Comparison of ENCODE assay signal across 17 cellular contexts in the genomic region with DNA sequence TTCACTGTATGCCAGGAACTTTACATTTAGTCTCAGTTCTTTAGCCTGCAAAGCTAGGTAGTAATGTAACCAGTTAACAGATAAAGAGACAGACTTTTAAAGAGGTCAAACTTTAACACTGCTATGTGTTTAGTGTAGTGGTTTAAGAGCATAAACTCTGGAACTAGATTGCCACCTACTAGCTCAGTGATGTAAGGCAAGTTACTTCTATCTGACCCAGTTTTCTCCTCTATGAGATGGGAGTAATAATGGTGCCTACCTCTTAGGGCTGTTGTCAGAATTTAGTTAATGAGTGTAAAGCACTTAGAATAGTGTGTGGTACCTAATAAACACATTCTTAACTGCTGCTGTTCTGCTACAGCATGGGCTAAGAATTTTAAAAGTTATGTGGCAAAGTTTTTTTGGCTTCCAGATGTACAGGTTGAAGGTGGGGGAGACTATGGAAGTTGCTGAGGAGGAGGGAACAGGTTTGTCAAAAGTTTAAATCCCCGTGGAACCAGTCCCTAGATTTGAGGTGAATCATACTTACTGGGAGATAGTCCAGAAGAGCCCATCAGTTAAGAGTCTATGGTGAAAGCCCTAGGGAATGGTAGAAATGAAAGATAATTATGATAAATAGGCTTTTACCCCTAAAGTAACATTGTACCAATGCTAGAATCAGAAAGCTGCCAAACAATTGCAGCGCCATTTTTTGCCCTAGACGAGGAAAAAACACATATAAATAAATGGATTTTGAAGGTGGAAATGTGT. TPM values are rescaled to one million over a fixed set of nuclear protein-coding genes. Genes with fewer than 3 reads are reported as not detected.
DNase-seq lines count a peak whose midpoint lies in the region; ATAC-seq and TF ChIP-seq lines count a peak whose summit lies in the region.
"Had no signal": no experiment of that assay in that cellular context is flagged by ENCODE, and none has a peak within 500 bp of the region (broad histone marks: within the 10 kb centered on the region; RNA-seq: fewer than 3 reads in every experiment).

No MANE protein-coding gene starts in this region.

- peaks cover 12% of the 10 kb centered on the region for H3K36me3 Mint-ChIP-seq in effector memory CD8-positive, alpha-beta T cell (ENCODE audit: insufficient read depth)
- peaks cover 16% of the 10 kb centered on the region for H3K36me3 Mint-ChIP-seq in neural progenitor cell

- H3F3A ChIP-seq in neural progenitor cell (ENCODE audit: low read depth), result peaks cover 10% of the 10 kb centered on the region

- peaks cover 98% of the 10 kb centered on the region for H3K79me2 ChIP-seq in neural progenitor cell (ENCODE audit: low read depth)

- ATAC-seq in effector memory CD8-positive, alpha-beta T cell (replicated peaks), result peak; percentile 61
- ATAC-seq in HG03439 (IDR thresholded peaks at IDR 0.05; ENCODE audit: unreplicated experiment) (no peak), GM21367 (IDR thresholded peaks at IDR 0.05; ENCODE audit: unreplicated experiment) (no peak)
- ATAC-seq: activated CD4-positive, CD25-positive, alpha-beta regulatory T cell treated with anti-CD3 and anti-CD28 coated beads, Interleukin-2, amount 50 U/mL, for 24 hours had no signal

- H3K9ac ChIP-seq in neural progenitor cell, result no peak overlapping the region

- no peaks in the 10 kb centered on the region for H3K9me3 Mint-ChIP-seq in effector memory CD8-positive, alpha-beta T cell
- H3K9me3 Mint-ChIP-seq in neural progenitor cell, result no peaks in the 10 kb centered on the region

- no peaks in the 10 kb centered on the region for H3K27me3 Mint-ChIP-seq in effector memory CD8-positive, alpha-beta T cell
- H3K27me3 Mint-ChIP-seq in neural progenitor cell (ENCODE audit: insufficient read depth, low read depth), result no peaks in the 10 kb centered on the region

- no peak overlapping the region for H3K4me3 Mint-ChIP-seq in effector memory CD8-positive, alpha-beta T cell
- H3K4me3 Mint-ChIP-seq in neural progenitor cell, result no peak overlapping the region

- H3K4me3 ChIP-seq in neural progenitor cell (no peak overlapping the region), SJCRH30 (no peak overlapping the region)
- H3K4me3 ChIP-seq: right lobe of liver, uterus had no signal

- DNase-seq in EH (ENCODE audit: low read depth) (peak; percentile 61), NCI-H69 (lab: John Stamatoyannopoulos, UW) (peak; percentile 4), neural progenitor cell (ENCODE audit: low spot score) (no peak), SJCRH30 (no peak), kidney glomerular epithelial cell (lab: John Stamatoyannopoulos, UW) (no peak)
- no peak for DNase-seq in effector memory CD8-positive, alpha-beta T cell
- DNase-seq: C1 segment of cervical spinal cord; cortex of kidney; foreskin melanocyte; GOT3; NCI-H2029 treated with DMSO at 0.1 percent for 48 hours; right lobe of liver; stimulated activated naive CD4-positive, alpha-beta T cell; uterus had no signal

- H3K4me2 ChIP-seq in neural progenitor cell, result peak overlapping the region; percentile 6

- no peaks in the 10 kb centered on the region for H3K36me3 ChIP-seq in neural progenitor cell
- peaks cover 84% of the 10 kb centered on the region for H3K36me3 ChIP-seq in SJCRH30
- H3K36me3 ChIP-seq: right lobe of liver, uterus had no signal

- no peak overlapping the region for H3K27ac Mint-ChIP-seq in effector memory CD8-positive, alpha-beta T cell
- H3K27ac Mint-ChIP-seq in neural progenitor cell, result no peak overlapping the region

- TF ChIP-seq CTCF in neural progenitor cell (IDR thresholded peaks at IDR 0.05), result no peak

- H4K20me1 ChIP-seq in neural progenitor cell (ENCODE audit: low read depth), result peaks cover 83% of the 10 kb centered on the region

- H3K9me3 ChIP-seq in neural progenitor cell (ENCODE audit: low read depth) (no peaks in the 10 kb centered on the region), SJCRH30 (replicated peaks) (no peaks in the 10 kb centered on the region)
- H3K9me3 ChIP-seq: right lobe of liver had no signal

- H3K4me1 ChIP-seq in neural progenitor cell (peaks cover 41% of the 10 kb centered on the region), SJCRH30 (peaks cover 7% of the 10 kb centered on the region; the same call in 1 of the 2 replicates)

- peaks cover 35 to 61% of the 10 kb centered on the region in 2 donors for H3K4me1 Mint-ChIP-seq in effector memory CD8-positive, alpha-beta T cell (ENCODE audit: low read depth in 2 of 2)
- H3K4me1 Mint-ChIP-seq in neural progenitor cell, result peaks cover 21% of the 10 kb centered on the region

- H3K27me3 ChIP-seq in neural progenitor cell, result no peaks in the 10 kb centered on the region
- no peaks in the 10 kb centered on the region for H3K27me3 ChIP-seq in SJCRH30
- H3K27me3 ChIP-seq: right lobe of liver, uterus had no signal

- H2AFZ ChIP-seq in neural progenitor cell (replicated peaks), result no peak overlapping the region

- H3K27ac ChIP-seq in neural progenitor cell, result no peak overlapping the region
- H3K27ac ChIP-seq in SJCRH30, result no peak overlapping the region
- H3K27ac ChIP-seq: right lobe of liver, uterus had no signal

RNA-seq across cellular contexts. Expression of gene TSC22D2, which starts 13.9 kb away (rescaled TPM):
- 15.4 and 18.7 TPM in 2 replicates for total RNA-seq in neural progenitor cell (ENCODE audit: low replicate concordance)
- 37.1 and 44.5 TPM in 2 replicates for total RNA-seq in SJCRH30 (2014; rRNA removed; shearing (Covaris generic))

Comparison
In these comparisons a context has a peak if more than half of its experiments do, and no peak if none do; other contexts are left out.
1. DNase-seq: peak in EH (single experiment) and NCI-H69 (single experiment); none in effector memory CD8-positive, alpha-beta T cell (0 of 3), neural progenitor cell (single experiment), SJCRH30 (0 of 2) and kidney glomerular epithelial cell (single experiment).